Comparison of ENCODE assay signal across 1 cellular context in the genomic region with DNA sequence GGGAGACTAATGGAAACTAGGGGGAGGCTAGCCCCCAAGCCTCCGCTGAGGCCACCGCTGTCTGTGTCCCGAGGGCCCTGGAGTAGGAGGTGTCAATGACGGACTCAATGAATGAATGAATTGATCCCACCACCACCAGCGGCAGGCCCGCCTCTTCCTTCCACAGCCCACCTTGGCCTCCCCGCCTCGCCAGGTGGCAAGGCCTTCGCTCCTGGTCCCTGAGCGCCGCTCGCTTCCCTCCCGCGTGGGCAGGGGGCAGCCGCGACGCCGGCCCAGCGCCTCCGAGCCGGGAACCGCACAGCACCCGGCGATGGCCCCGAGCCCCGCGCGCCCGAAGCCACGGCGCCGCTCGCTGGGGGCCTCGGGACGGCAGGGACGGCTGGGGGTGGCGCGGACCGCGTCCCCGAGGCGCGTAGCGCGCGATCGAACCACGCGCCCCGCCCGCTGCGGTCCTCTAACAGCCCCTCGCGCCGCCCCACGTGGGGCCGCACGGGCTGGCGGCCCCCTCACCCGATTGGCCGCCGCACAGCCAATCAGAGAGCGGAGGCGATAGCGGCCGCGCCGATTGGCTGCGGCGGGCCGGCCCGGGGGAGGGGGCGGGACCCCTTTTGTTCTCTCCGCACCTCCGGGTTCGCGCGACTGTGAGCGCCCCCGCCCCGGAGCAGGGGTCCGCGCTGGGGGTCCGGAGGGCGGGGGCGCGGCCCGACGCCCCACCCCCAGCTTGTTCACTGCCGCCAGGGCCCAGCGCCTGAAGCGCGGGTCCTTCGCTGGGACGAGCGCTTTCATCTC.
TF ChIP-seq lines count a peak whose summit lies in the region.

No MANE protein-coding gene starts in this region.

TF ChIP-seq in K562, 482 proteins besides CTCF, POLR2A, EP300 and RAD21 (continued from another document and continues in another):
- TF ChIP-seq HNRNPUL1 (IDR thresholded peaks at IDR 0.05; ENCODE audit: low read length) (no peak), GABPA (tag; conservative IDR thresholded peaks at IDR 0.05; ENCODE audit: low read depth) (no peak), ZBTB17 (CRISPR knock-in tag; IDR thresholded peaks at IDR 0.05) (no peak), U2AF2 (optimal IDR thresholded peaks at IDR 0.05; ENCODE audit: low read depth, low read length) (no peak), RCOR1 (IDR thresholded peaks at IDR 0.05; ENCODE audit: borderline replicate concordance in 1 of 2, low read depth in 2 of 2, low read length in 2 of 2) (0 out of 4 replicates have a peak, but pooled peaks of 1 of the 2 experiments have one; percentile 31), PPARD (CRISPR knock-in tag; IDR thresholded peaks at IDR 0.05) (no peak), ZNF707 (CRISPR knock-in tag; conservative IDR thresholded peaks at IDR 0.05) (no peak), SMAD1 (IDR thresholded peaks at IDR 0.05; ENCODE audit: low read depth, low read length, partially characterized antibody) (no peak), NFYB (IDR thresholded peaks at IDR 0.05; ENCODE audit: extremely low read depth, insufficient read length) (peak; percentile 95), CC2D1A (IDR thresholded peaks at IDR 0.05) (no peak), NFIC (IDR thresholded peaks at IDR 0.05) (no peak), ZNF75A (CRISPR knock-in tag; IDR thresholded peaks at IDR 0.05) (no peak), ZNF76 (CRISPR knock-in tag; IDR thresholded peaks at IDR 0.05; ENCODE audit: borderline replicate concordance) (no peak), ZBTB7A (IDR thresholded peaks at IDR 0.05; ENCODE audit: borderline replicate concordance, control insufficient read depth, low read depth, low read length) (peak; percentile 87; the same call in 1 of the 2 replicates), MCM5 (IDR thresholded peaks at IDR 0.05; ENCODE audit: low read depth) (no peak), NR1H2 (CRISPR knock-in tag; IDR thresholded peaks at IDR 0.05) (no peak), CTBP1 (IDR thresholded peaks at IDR 0.05; ENCODE audit: borderline replicate concordance) (peak; percentile 57; the same call in 1 of the 2 replicates), ASH1L (IDR thresholded peaks at IDR 0.05; ENCODE audit: borderline replicate concordance, low read depth, partially characterized antibody) (peak; percentile 62), ATF1 (CRISPR knock-in tag; IDR thresholded peaks at IDR 0.05) (no peak), ATF1 (tag; IDR thresholded peaks at IDR 0.05) (no peak), SIN3A (IDR thresholded peaks at IDR 0.05; ENCODE audit: borderline replicate concordance in 2 of 2, control insufficient read depth in 1 of 2, low read depth in 2 of 2, low read length in 2 of 2) (peak in 1 of 2 experiments; percentile 16; a peak in 1 of 4 replicates)
- TF ChIP-seq, protein P1, sequence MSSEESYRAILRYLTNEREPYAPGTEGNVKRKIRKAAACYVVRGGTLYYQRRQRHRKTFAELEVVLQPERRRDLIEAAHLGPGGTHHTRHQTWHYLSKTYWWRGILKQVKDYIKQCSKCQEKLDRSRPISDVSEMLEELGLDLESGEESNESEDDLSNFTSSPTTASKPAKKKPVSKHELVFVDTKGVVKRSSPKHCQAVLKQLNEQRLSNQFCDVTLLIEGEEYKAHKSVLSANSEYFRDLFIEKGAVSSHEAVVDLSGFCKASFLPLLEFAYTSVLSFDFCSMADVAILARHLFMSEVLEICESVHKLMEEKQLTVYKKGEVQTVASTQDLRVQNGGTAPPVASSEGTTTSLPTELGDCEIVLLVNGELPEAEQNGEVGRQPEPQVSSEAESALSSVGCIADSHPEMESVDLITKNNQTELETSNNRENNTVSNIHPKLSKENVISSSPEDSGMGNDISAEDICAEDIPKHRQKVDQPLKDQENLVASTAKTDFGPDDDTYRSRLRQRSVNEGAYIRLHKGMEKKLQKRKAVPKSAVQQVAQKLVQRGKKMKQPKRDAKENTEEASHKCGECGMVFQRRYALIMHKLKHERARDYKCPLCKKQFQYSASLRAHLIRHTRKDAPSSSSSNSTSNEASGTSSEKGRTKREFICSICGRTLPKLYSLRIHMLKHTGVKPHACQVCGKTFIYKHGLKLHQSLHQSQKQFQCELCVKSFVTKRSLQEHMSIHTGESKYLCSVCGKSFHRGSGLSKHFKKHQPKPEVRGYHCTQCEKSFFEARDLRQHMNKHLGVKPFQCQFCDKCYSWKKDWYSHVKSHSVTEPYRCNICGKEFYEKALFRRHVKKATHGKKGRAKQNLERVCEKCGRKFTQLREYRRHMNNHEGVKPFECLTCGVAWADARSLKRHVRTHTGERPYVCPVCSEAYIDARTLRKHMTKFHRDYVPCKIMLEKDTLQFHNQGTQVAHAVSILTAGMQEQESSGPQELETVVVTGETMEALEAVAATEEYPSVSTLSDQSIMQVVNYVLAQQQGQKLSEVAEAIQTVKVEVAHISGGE (CRISPR knock-in tag; IDR thresholded peaks at IDR 0.05): 0 out of 6 replicates have a peak, but pooled peaks of 1 of the 3 experiments have one; percentile 37
- TF ChIP-seq, protein P2, sequence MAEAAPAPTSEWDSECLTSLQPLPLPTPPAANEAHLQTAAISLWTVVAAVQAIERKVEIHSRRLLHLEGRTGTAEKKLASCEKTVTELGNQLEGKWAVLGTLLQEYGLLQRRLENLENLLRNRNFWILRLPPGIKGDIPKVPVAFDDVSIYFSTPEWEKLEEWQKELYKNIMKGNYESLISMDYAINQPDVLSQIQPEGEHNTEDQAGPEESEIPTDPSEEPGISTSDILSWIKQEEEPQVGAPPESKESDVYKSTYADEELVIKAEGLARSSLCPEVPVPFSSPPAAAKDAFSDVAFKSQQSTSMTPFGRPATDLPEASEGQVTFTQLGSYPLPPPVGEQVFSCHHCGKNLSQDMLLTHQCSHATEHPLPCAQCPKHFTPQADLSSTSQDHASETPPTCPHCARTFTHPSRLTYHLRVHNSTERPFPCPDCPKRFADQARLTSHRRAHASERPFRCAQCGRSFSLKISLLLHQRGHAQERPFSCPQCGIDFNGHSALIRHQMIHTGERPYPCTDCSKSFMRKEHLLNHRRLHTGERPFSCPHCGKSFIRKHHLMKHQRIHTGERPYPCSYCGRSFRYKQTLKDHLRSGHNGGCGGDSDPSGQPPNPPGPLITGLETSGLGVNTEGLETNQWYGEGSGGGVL (CRISPR knock-in tag; IDR thresholded peaks at IDR 0.05): no peak
- TF ChIP-seq, protein P3, sequence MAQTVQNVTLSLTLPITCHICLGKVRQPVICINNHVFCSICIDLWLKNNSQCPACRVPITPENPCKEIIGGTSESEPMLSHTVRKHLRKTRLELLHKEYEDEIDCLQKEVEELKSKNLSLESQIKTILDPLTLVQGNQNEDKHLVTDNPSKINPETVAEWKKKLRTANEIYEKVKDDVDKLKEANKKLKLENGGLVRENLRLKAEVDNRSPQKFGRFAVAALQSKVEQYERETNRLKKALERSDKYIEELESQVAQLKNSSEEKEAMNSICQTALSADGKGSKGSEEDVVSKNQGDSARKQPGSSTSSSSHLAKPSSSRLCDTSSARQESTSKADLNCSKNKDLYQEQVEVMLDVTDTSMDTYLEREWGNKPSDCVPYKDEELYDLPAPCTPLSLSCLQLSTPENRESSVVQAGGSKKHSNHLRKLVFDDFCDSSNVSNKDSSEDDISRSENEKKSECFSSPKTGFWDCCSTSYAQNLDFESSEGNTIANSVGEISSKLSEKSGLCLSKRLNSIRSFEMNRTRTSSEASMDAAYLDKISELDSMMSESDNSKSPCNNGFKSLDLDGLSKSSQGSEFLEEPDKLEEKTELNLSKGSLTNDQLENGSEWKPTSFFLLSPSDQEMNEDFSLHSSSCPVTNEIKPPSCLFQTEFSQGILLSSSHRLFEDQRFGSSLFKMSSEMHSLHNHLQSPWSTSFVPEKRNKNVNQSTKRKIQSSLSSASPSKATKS (CRISPR knock-in tag; IDR thresholded peaks at IDR 0.05): no peak
- TF ChIP-seq, protein P4, sequence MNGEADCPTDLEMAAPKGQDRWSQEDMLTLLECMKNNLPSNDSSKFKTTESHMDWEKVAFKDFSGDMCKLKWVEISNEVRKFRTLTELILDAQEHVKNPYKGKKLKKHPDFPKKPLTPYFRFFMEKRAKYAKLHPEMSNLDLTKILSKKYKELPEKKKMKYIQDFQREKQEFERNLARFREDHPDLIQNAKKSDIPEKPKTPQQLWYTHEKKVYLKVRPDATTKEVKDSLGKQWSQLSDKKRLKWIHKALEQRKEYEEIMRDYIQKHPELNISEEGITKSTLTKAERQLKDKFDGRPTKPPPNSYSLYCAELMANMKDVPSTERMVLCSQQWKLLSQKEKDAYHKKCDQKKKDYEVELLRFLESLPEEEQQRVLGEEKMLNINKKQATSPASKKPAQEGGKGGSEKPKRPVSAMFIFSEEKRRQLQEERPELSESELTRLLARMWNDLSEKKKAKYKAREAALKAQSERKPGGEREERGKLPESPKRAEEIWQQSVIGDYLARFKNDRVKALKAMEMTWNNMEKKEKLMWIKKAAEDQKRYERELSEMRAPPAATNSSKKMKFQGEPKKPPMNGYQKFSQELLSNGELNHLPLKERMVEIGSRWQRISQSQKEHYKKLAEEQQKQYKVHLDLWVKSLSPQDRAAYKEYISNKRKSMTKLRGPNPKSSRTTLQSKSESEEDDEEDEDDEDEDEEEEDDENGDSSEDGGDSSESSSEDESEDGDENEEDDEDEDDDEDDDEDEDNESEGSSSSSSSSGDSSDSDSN (IDR thresholded peaks at IDR 0.05; ENCODE audit: borderline replicate concordance in 1 of 2, low read depth in 2 of 2, low read length in 2 of 2): no peak
- TF ChIP-seq, protein P5, sequence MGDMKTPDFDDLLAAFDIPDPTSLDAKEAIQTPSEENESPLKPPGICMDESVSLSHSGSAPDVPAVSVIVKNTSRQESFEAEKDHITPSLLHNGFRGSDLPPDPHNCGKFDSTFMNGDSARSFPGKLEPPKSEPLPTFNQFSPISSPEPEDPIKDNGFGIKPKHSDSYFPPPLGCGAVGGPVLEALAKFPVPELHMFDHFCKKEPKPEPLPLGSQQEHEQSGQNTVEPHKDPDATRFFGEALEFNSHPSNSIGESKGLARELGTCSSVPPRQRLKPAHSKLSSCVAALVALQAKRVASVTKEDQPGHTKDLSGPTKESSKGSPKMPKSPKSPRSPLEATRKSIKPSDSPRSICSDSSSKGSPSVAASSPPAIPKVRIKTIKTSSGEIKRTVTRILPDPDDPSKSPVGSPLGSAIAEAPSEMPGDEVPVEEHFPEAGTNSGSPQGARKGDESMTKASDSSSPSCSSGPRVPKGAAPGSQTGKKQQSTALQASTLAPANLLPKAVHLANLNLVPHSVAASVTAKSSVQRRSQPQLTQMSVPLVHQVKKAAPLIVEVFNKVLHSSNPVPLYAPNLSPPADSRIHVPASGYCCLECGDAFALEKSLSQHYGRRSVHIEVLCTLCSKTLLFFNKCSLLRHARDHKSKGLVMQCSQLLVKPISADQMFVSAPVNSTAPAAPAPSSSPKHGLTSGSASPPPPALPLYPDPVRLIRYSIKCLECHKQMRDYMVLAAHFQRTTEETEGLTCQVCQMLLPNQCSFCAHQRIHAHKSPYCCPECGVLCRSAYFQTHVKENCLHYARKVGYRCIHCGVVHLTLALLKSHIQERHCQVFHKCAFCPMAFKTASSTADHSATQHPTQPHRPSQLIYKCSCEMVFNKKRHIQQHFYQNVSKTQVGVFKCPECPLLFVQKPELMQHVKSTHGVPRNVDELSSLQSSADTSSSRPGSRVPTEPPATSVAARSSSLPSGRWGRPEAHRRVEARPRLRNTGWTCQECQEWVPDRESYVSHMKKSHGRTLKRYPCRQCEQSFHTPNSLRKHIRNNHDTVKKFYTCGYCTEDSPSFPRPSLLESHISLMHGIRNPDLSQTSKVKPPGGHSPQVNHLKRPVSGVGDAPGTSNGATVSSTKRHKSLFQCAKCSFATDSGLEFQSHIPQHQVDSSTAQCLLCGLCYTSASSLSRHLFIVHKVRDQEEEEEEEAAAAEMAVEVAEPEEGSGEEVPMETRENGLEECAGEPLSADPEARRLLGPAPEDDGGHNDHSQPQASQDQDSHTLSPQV (IDR thresholded peaks at IDR 0.05): peak; percentile 96
- TF ChIP-seq, protein P6, sequence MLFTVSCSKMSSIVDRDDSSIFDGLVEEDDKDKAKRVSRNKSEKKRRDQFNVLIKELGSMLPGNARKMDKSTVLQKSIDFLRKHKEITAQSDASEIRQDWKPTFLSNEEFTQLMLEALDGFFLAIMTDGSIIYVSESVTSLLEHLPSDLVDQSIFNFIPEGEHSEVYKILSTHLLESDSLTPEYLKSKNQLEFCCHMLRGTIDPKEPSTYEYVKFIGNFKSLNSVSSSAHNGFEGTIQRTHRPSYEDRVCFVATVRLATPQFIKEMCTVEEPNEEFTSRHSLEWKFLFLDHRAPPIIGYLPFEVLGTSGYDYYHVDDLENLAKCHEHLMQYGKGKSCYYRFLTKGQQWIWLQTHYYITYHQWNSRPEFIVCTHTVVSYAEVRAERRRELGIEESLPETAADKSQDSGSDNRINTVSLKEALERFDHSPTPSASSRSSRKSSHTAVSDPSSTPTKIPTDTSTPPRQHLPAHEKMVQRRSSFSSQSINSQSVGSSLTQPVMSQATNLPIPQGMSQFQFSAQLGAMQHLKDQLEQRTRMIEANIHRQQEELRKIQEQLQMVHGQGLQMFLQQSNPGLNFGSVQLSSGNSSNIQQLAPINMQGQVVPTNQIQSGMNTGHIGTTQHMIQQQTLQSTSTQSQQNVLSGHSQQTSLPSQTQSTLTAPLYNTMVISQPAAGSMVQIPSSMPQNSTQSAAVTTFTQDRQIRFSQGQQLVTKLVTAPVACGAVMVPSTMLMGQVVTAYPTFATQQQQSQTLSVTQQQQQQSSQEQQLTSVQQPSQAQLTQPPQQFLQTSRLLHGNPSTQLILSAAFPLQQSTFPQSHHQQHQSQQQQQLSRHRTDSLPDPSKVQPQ (CRISPR knock-in tag; IDR thresholded peaks at IDR 0.05; ENCODE audit: borderline replicate concordance): peak; percentile 94
- TF ChIP-seq, protein P7, sequence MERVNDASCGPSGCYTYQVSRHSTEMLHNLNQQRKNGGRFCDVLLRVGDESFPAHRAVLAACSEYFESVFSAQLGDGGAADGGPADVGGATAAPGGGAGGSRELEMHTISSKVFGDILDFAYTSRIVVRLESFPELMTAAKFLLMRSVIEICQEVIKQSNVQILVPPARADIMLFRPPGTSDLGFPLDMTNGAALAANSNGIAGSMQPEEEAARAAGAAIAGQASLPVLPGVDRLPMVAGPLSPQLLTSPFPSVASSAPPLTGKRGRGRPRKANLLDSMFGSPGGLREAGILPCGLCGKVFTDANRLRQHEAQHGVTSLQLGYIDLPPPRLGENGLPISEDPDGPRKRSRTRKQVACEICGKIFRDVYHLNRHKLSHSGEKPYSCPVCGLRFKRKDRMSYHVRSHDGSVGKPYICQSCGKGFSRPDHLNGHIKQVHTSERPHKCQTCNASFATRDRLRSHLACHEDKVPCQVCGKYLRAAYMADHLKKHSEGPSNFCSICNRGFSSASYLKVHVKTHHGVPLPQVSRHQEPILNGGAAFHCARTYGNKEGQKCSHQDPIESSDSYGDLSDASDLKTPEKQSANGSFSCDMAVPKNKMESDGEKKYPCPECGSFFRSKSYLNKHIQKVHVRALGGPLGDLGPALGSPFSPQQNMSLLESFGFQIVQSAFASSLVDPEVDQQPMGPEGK (CRISPR knock-in tag; IDR thresholded peaks at IDR 0.05; ENCODE audit: borderline replicate concordance): no peak
- TF ChIP-seq, protein P8, sequence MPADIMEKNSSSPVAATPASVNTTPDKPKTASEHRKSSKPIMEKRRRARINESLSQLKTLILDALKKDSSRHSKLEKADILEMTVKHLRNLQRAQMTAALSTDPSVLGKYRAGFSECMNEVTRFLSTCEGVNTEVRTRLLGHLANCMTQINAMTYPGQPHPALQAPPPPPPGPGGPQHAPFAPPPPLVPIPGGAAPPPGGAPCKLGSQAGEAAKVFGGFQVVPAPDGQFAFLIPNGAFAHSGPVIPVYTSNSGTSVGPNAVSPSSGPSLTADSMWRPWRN (IDR thresholded peaks at IDR 0.05; ENCODE audit: low read depth): no peak
- TF ChIP-seq, protein P9, sequence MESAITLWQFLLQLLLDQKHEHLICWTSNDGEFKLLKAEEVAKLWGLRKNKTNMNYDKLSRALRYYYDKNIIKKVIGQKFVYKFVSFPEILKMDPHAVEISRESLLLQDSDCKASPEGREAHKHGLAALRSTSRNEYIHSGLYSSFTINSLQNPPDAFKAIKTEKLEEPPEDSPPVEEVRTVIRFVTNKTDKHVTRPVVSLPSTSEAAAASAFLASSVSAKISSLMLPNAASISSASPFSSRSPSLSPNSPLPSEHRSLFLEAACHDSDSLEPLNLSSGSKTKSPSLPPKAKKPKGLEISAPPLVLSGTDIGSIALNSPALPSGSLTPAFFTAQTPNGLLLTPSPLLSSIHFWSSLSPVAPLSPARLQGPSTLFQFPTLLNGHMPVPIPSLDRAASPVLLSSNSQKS (CRISPR knock-in tag; IDR thresholded peaks at IDR 0.05): no peak
